11 cellular contexts compared by ENCODE assay signal in the genomic region with DNA sequence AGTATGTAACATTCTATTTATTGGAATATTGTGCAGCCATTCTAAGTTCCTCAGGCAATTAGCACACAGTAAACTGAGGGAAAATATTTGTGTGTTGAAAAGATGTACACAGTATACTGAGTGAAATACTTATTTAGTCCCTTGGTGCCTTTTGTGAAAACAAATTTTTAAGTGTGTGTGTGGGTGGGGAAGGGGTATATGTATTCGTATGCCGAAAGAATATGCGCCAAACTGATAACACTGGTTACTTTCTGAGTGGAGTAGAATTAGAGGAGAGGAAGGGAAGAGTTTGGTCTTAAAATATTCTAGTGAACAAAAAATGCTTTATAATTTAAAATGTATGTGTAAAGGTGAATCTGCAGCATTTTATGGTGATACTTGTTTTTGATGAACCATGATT. TPM values are rescaled to one million over a fixed set of nuclear protein-coding genes. Genes with fewer than 3 reads are reported as not detected.
DNase-seq lines count a peak whose midpoint lies in the region; ATAC-seq, FAIRE-seq and TF ChIP-seq lines count a peak whose summit lies in the region.
"Had no signal": no experiment of that assay in that cellular context is flagged by ENCODE, and none has a peak within 500 bp of the region (broad histone marks: within the 10 kb centered on the region; RNA-seq: fewer than 3 reads in every experiment).

No MANE protein-coding gene starts in this region.

- H3K27ac ChIP-seq in HepG2 (ENCODE audit: extremely low read length, insufficient read depth, low read length) (peak overlapping the region; percentile 28), right lobe of liver (no peak overlapping the region)
- H3K27ac ChIP-seq: heart left ventricle, KMS-11, SJSA1 had no signal

- TF ChIP-seq RAD21 in HepG2 (CRISPR knock-in tag; IDR thresholded peaks at IDR 0.05): no peak

- H2AFZ ChIP-seq in HepG2 (ENCODE audit: low read length): no peak overlapping the region

- DNase-seq in HepG2 (ENCODE audit: low spot score) (no peak), right lobe of liver (no peak), type B pancreatic cell (ENCODE audit: extremely low spot score, unreplicated experiment) (no peak), NCI-H82 (lab: John Stamatoyannopoulos, UW) (no peak), OCI-M2 (lab: John Stamatoyannopoulos, UW; ENCODE audit: unreplicated experiment) (no peak)
- DNase-seq in activated CD8-positive, alpha-beta T cell treated with anti-CD3 and anti-CD28 coated beads for 36 hours: no peak
- DNase-seq: heart left ventricle had no signal

- H3K9ac ChIP-seq in HepG2 (ENCODE audit: insufficient read depth, low read depth, low read length): peak overlapping the region; percentile 84
- H3K9ac ChIP-seq: KMS-11 had no signal

- no peaks in the 10 kb centered on the region for H3K9me3 Mint-ChIP-seq in activated CD8-positive, alpha-beta T cell treated with anti-CD3 and anti-CD28 coated beads for 36 hours
- no peaks in the 10 kb centered on the region for H3K9me3 Mint-ChIP-seq in type B pancreatic cell

- TF ChIP-seq POLR2A in HepG2 (IDR thresholded peaks at IDR 0.05; ENCODE audit: insufficient read depth in 1 of 2, low read depth in 2 of 2, low read length in 2 of 2): no peak
- TF ChIP-seq POLR2A in right lobe of liver (IDR thresholded peaks at IDR 0.05): no peak

- no peaks in the 10 kb centered on the region for H3K27me3 Mint-ChIP-seq in activated CD8-positive, alpha-beta T cell treated with anti-CD3 and anti-CD28 coated beads for 36 hours
- no peaks in the 10 kb centered on the region for H3K27me3 Mint-ChIP-seq in type B pancreatic cell

- H3K4me1 ChIP-seq in HepG2 (ENCODE audit: insufficient read depth, low read length): peaks cover 59% of the 10 kb centered on the region
- peaks cover 0 to 13% (median 1%) of the 10 kb centered on the region in 4 donors for H3K4me1 ChIP-seq in right lobe of liver

- peak overlapping the region; percentile 85 for H3K4me2 ChIP-seq in HepG2 (ENCODE audit: low read depth, low read length)
- H3K4me2 ChIP-seq: KMS-11 had no signal

- peaks cover 61% of the 10 kb centered on the region for H3K4me1 Mint-ChIP-seq in activated CD8-positive, alpha-beta T cell treated with anti-CD3 and anti-CD28 coated beads for 36 hours (ENCODE audit: low read depth)
- peaks cover 39% of the 10 kb centered on the region for H3K4me1 Mint-ChIP-seq in type B pancreatic cell (ENCODE audit: unreplicated experiment)

- WGBS in HepG2 (ENCODE audit: low lambda C conversion rate): 57% methylated on average over 3 of the region's 3 CpGs
- 72% methylated on average over 3 of the region's 3 CpGs for WGBS in right lobe of liver (ENCODE audit: insufficient coverage, low coverage, low lambda C conversion rate, missing lambda C conversion rate)

- no TSS peak for BruUV-seq in HepG2 (replicated peaks; lab: Mats Ljungman, UMichigan)

- peak overlapping the region; percentile 83 for H3K27ac Mint-ChIP-seq in activated CD8-positive, alpha-beta T cell treated with anti-CD3 and anti-CD28 coated beads for 36 hours
- peak overlapping the region; percentile 1 for H3K27ac Mint-ChIP-seq in type B pancreatic cell

- H3K9me3 ChIP-seq in HepG2 (ENCODE audit: low read length) (no peaks in the 10 kb centered on the region), right lobe of liver (no peaks in the 10 kb centered on the region)
- H3K9me3 ChIP-seq: heart left ventricle, SJSA1 had no signal

- ATAC-seq in HepG2: no peak
- no peak for ATAC-seq in right lobe of liver
- no peak for ATAC-seq in activated CD8-positive, alpha-beta T cell treated with anti-CD3 and anti-CD28 coated beads for 36 hours
- ATAC-seq in HG03457 (IDR thresholded peaks at IDR 0.05; ENCODE audit: unreplicated experiment): no peak
- ATAC-seq: heart left ventricle had no signal

- no peak for FAIRE-seq in HepG2 (lab: Jason Lieb, UNC)

- H3K4me3 Mint-ChIP-seq in activated CD8-positive, alpha-beta T cell treated with anti-CD3 and anti-CD28 coated beads for 36 hours: peak overlapping the region; percentile 93
- H3K4me3 Mint-ChIP-seq in type B pancreatic cell: peak overlapping the region; percentile 70

- in situ Hi-C loops in HepG2 (cut with HindIII; ENCODE audit: extremely low pct_ligation_motif_present, low pct_unique_long_range_greater_than_20kb): no loop called here

- CTCF ChIA-PET in HepG2 (lab: Yijun Ruan, JAX; ENCODE audit: low intra/inter-chr PET ratio, low total read pairs): no interaction called here
- CTCF ChIA-PET in activated CD8-positive, alpha-beta T cell treated with anti-CD3 and anti-CD28 coated beads for 36 hours (lab: Charles Lee): interaction anchor here (0.6 to 2.7 kb wide), 6 partner anchors 10 to 63 kb away, joined by 3 to 34 read pairs (median 3); no protein-coding TSS in a partner anchor

- peak overlapping the region; percentile 39 to 93 (median 87); a peak in 5 of 6 replicates for H3K4me3 ChIP-seq in HepG2 (replicated peaks in 1 of 3; ENCODE audit: insufficient read depth in 1 of 3, low read depth in 2 of 3, low read length in 3 of 3)
- no peak overlapping the region for H3K4me3 ChIP-seq in right lobe of liver
- H3K4me3 ChIP-seq in iPS-11a (ENCODE audit: low read depth, low read length): peak overlapping the region; percentile 5
- H3K4me3 ChIP-seq: SJSA1 had no signal

- peaks cover 82% of the 10 kb centered on the region for H3K79me2 ChIP-seq in HepG2 (ENCODE audit: insufficient read depth, low read length)

- intact Hi-C loops in HepG2 (cut with micrococcal nuclease; ENCODE audit: unreplicated experiment): loop anchor here (5.0 kb wide), 1 partner anchor 57 kb away; a partner anchor contains a TSS
- intact Hi-C loops in right lobe of liver (cut with DNase I): no loop called here
- intact Hi-C loops in activated CD8-positive, alpha-beta T cell treated with anti-CD3 and anti-CD28 coated beads for 36 hours (cut with micrococcal nuclease): loop anchor here (5.0 to 10.0 kb wide), 2 partner anchors 57 to 275 kb away; a partner anchor contains a TSS

- no peaks in the 10 kb centered on the region; a peak in 1 of 5 replicates for H3K27me3 ChIP-seq in HepG2 (ENCODE audit: control insufficient read depth in 1 of 2, insufficient read depth in 2 of 2, low read length in 2 of 2)
- no peaks in the 10 kb centered on the region for H3K27me3 ChIP-seq in right lobe of liver
- H3K27me3 ChIP-seq: heart left ventricle, SJSA1 had no signal

- H4K20me1 ChIP-seq in HepG2 (ENCODE audit: insufficient read depth, low read length): peaks cover 21% of the 10 kb centered on the region

- TF ChIP-seq EP300 in HepG2 (IDR thresholded peaks at IDR 0.05; ENCODE audit: low read depth in 2 of 2, low read length in 2 of 2) (no peak), HepG2 (CRISPR knock-in tag; IDR thresholded peaks at IDR 0.05; ENCODE audit: borderline replicate concordance) (no peak)

- peaks cover 32% of the 10 kb centered on the region for H3K36me3 Mint-ChIP-seq in activated CD8-positive, alpha-beta T cell treated with anti-CD3 and anti-CD28 coated beads for 36 hours (ENCODE audit: low read depth)
- H3K36me3 Mint-ChIP-seq in type B pancreatic cell: peaks cover 13% of the 10 kb centered on the region

- H3K36me3 ChIP-seq in HepG2 (replicated peaks in 1 of 2; ENCODE audit: control insufficient read depth in 1 of 2, insufficient read depth in 2 of 2, low read length in 2 of 2) (peaks cover 2 to 13% of the 10 kb centered on the region in 2 experiments; a peak in 4 of 5 replicates), right lobe of liver (no peaks in the 10 kb centered on the region)

- POLR2A ChIA-PET in HepG2 (lab: Yijun Ruan, JAX): interaction anchor here (1.7 to 4.0 kb wide), 2 partner anchors 11 to 41 kb away, joined by 4 to 16 read pairs; no protein-coding TSS in a partner anchor
- POLR2A ChIA-PET in activated CD8-positive, alpha-beta T cell treated with anti-CD3 and anti-CD28 coated beads for 36 hours (lab: Charles Lee): interaction anchor here (0.6 kb wide), 1 partner anchor 350 kb away, joined by 3 read pairs; no protein-coding TSS in a partner anchor

- TF ChIP-seq CTCF in HepG2 (CRISPR knock-in tag; IDR thresholded peaks at IDR 0.05) (no peak), right lobe of liver (IDR thresholded peaks at IDR 0.05) (no peak), type B pancreatic cell (conservative IDR thresholded peaks at IDR 0.05) (no peak)
- TF ChIP-seq CTCF in activated CD8-positive, alpha-beta T cell treated with anti-CD3 and anti-CD28 coated beads for 36 hours (IDR thresholded peaks at IDR 0.05): no peak

RNA-seq across cellular contexts. Expression of a gene that starts 3.1 kb away (rescaled TPM):
- total RNA-seq in HepG2 (2016; rRNA removed; fragmentation: Illumina TruSeq; extraction: Trizol) (63.4 and 113 TPM in 2 replicates), right lobe of liver (10 to 100 TPM; 12.0 to 20.8 (median 14.6) TPM), type B pancreatic cell (ENCODE audit: low replicate concordance) (65.5 and 90.3 TPM in 2 replicates)
- total RNA-seq in HepG2 (2016; cell fraction: cytosol; rRNA removed; fragmentation: Illumina TruSeq; extraction: Trizol; ENCODE audit: low read depth): 96.6 and 97.4 TPM in 2 replicates
- total RNA-seq in HepG2 (2016; cell fraction: insoluble cytoplasmic fraction; rRNA removed; fragmentation: Illumina TruSeq; extraction: Trizol): 57.4 and 102 TPM in 2 replicates
- total RNA-seq in HepG2 (2016; cell fraction: membrane; rRNA removed; fragmentation: Illumina TruSeq; extraction: Trizol): 46.7 and 55.6 TPM in 2 replicates
- total RNA-seq in HepG2 (2016; cell fraction: nucleus; rRNA removed; fragmentation: Illumina TruSeq; extraction: Trizol): 59.7 and 65.2 TPM in 2 replicates
- polyA plus RNA-seq in HepG2 (2011; rRNA removed): 11.3 and 16.2 TPM in 2 replicates
- 13.0 and 14.0 TPM in 2 replicates for polyA plus RNA-seq in HepG2 (2011; cell fraction: cytosol; rRNA removed)
- polyA plus RNA-seq in HepG2 (2011; cell fraction: nucleus; rRNA removed): 13.5 and 15.6 TPM in 2 replicates
- 15.9 and 20.6 TPM in 2 replicates for polyA plus RNA-seq in HepG2 (2012)
- polyA plus RNA-seq in HepG2 (2016; cell fraction: cytosol; fragmentation: Illumina TruSeq; extraction: Trizol; ENCODE audit: low read depth): 16.9 and 24.8 TPM in 2 replicates
- 28.8 and 30.9 TPM in 2 replicates for polyA plus RNA-seq in HepG2 (2016; cell fraction: insoluble cytoplasmic fraction; fragmentation: Illumina TruSeq; extraction: Trizol; ENCODE audit: low read depth)
- polyA plus RNA-seq in HepG2 (2016; cell fraction: membrane; fragmentation: Illumina TruSeq; extraction: Trizol; ENCODE audit: low read depth): 20.7 and 23.8 TPM in 2 replicates
- 25.5 and 28.7 TPM in 2 replicates for polyA plus RNA-seq in HepG2 (2016; cell fraction: nucleus; fragmentation: Illumina TruSeq; extraction: Trizol; ENCODE audit: insufficient read depth, low read depth)
- polyA minus RNA-seq in HepG2 (2011; rRNA and poly(A)+ RNA removed; ENCODE audit: low replicate concordance): 20.3 and 55.5 TPM in 2 replicates
- 15.7 and 21.4 TPM in 2 replicates for polyA minus RNA-seq in HepG2 (2011; cell fraction: cytosol; rRNA and poly(A)+ RNA removed)
- polyA minus RNA-seq in HepG2 (2011; cell fraction: nucleus; rRNA and poly(A)+ RNA removed): 69.1 and 82.4 TPM in 2 replicates
- total RNA-seq in activated CD8-positive, alpha-beta T cell treated with anti-CD3 and anti-CD28 coated beads for 36 hours: 10 to 100 TPM; 88.9 to 91.0 TPM

RNA-seq across cellular contexts. Expression of a gene that starts 57.7 kb away (rescaled TPM):
- total RNA-seq in HepG2 (2016; rRNA removed; fragmentation: Illumina TruSeq; extraction: Trizol): 26.3 and 49.4 TPM in 2 replicates
- total RNA-seq in HepG2 (2016; cell fraction: cytosol; rRNA removed; fragmentation: Illumina TruSeq; extraction: Trizol; ENCODE audit: low read depth): 13.4 and 19.2 TPM in 2 replicates
- total RNA-seq in HepG2 (2016; cell fraction: insoluble cytoplasmic fraction; rRNA removed; fragmentation: Illumina TruSeq; extraction: Trizol): 28.3 and 50.6 TPM in 2 replicates
- total RNA-seq in HepG2 (2016; cell fraction: membrane; rRNA removed; fragmentation: Illumina TruSeq; extraction: Trizol): 14.5 and 17.4 TPM in 2 replicates
- 39.0 and 46.8 TPM in 2 replicates for total RNA-seq in HepG2 (2016; cell fraction: nucleus; rRNA removed; fragmentation: Illumina TruSeq; extraction: Trizol)
- polyA plus RNA-seq in HepG2 (2011; rRNA removed): 217 and 239 TPM in 2 replicates
- polyA plus RNA-seq in HepG2 (2011; cell fraction: cytosol; rRNA removed): 109 and 117 TPM in 2 replicates
- polyA plus RNA-seq in HepG2 (2011; cell fraction: nucleus; rRNA removed): 33.6 and 41.1 TPM in 2 replicates
- polyA plus RNA-seq in HepG2 (2012): 46.8 and 51.5 TPM in 2 replicates
- polyA plus RNA-seq in HepG2 (2016; cell fraction: cytosol; fragmentation: Illumina TruSeq; extraction: Trizol; ENCODE audit: low read depth): 28.6 and 31.5 TPM in 2 replicates
- 50.0 and 51.6 TPM in 2 replicates for polyA plus RNA-seq in HepG2 (2016; cell fraction: insoluble cytoplasmic fraction; fragmentation: Illumina TruSeq; extraction: Trizol; ENCODE audit: low read depth)
- 18.4 and 23.4 TPM in 2 replicates for polyA plus RNA-seq in HepG2 (2016; cell fraction: membrane; fragmentation: Illumina TruSeq; extraction: Trizol; ENCODE audit: low read depth)
- polyA plus RNA-seq in HepG2 (2016; cell fraction: nucleus; fragmentation: Illumina TruSeq; extraction: Trizol; ENCODE audit: insufficient read depth, low read depth): 95.9 and 120 TPM in 2 replicates
- polyA minus RNA-seq in HepG2 (2011; rRNA and poly(A)+ RNA removed; ENCODE audit: low replicate concordance): 214 and 312 TPM in 2 replicates
- polyA minus RNA-seq in HepG2 (2011; cell fraction: cytosol; rRNA and poly(A)+ RNA removed): 57.0 and 58.9 TPM in 2 replicates
- 27.4 and 38.7 TPM in 2 replicates for polyA minus RNA-seq in HepG2 (2011; cell fraction: nucleus; rRNA and poly(A)+ RNA removed)
- 10 to 100 TPM; 52.2 to 75.6 (median 64.0) TPM for total RNA-seq in right lobe of liver
- total RNA-seq in activated CD8-positive, alpha-beta T cell treated with anti-CD3 and anti-CD28 coated beads for 36 hours: 10 to 100 TPM; 38.0 to 40.6 TPM
- total RNA-seq in type B pancreatic cell (ENCODE audit: low replicate concordance): 61.0 and 98.4 TPM in 2 replicates

Comparison
In these comparisons a context has a peak if more than half of its experiments do, and no peak if none do; other contexts are left out.
1. H3K4me3 ChIP-seq: peak in HepG2 (3 of 3) and iPS-11a (single experiment); none in right lobe of liver (0 of 3).
2. intact Hi-C loops: an anchor here in HepG2 (5.0 kb wide) and activated CD8-positive, alpha-beta T cell treated with anti-CD3 and anti-CD28 coated beads for 36 hours (5.0 to 10.0 kb wide); none called in right lobe of liver.